ENCODE assay signal across 1 cellular context in genomic region chr2:235889302-235889630, GRCh38.
TF ChIP-seq lines count a peak whose summit lies in the region.

No MANE protein-coding gene starts in this region.

TF ChIP-seq in HepG2, 621 proteins besides CTCF, POLR2A, EP300 and RAD21 (continued from another document):
- peak; percentile 7; the same call in 1 of the 2 replicates for TF ChIP-seq CCDC6 (CRISPR knock-in tag; IDR thresholded peaks at IDR 0.05)
- TF ChIP-seq NBN (conservative IDR thresholded peaks at IDR 0.05) = no peak
- 0 out of 2 replicates have a peak, but pooled peaks have one; percentile 38 for TF ChIP-seq PATZ1 (CRISPR knock-in tag; IDR thresholded peaks at IDR 0.05)
- 0 out of 2 replicates have a peak, but pooled peaks have one; percentile 8 for TF ChIP-seq ZC3H13 (CRISPR knock-in tag; IDR thresholded peaks at IDR 0.05)
- peak; percentile 55; the same call in 1 of the 2 replicates for TF ChIP-seq TRIM24 (CRISPR knock-in tag; IDR thresholded peaks at IDR 0.05)
- peak; percentile 15; the same call in 1 of the 2 replicates for TF ChIP-seq ZNF563 (CRISPR knock-in tag; IDR thresholded peaks at IDR 0.05)
